Comparison of ENCODE assay signal across 23 cellular contexts in the genomic region with DNA sequence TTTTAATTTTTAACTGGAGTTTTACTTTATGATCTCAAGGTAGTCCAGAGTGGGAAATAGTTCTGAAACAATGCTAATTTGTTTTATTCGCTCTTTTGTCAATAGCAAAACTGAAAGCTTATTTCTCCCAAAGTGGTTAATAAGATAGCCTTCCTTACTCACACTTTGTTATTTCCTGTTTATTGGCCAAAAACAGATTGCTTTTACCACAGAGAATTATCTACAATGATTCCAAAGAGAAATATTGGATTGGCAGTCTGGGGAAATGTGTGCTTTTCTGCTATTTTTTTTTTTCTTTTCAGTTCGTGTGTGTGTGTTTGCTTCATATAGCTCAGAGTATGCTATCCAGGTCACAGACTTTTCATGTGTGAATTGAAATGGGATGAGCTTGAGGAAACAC.
"Had no signal": no experiment of that assay in that cellular context is flagged by ENCODE, and none has a peak within 500 bp of the region (broad histone marks: within the 10 kb centered on the region; RNA-seq: fewer than 3 reads in every experiment).

No MANE protein-coding gene starts in this region.

- H3K27me3 ChIP-seq: hepatocyte, transverse colon, vagina had no signal

- H3K79me2 ChIP-seq: hepatocyte had no signal

- H3K27me3 Mint-ChIP-seq: brain; dendritic cell treated with granulocyte-macrophage colony-stimulating factor and Interleukin-4, amounts not matched to agents 40 ng/mL and 50 ng/mL, for 4 days; effector memory CD8-positive, alpha-beta T cell had no signal

- H3K9me3 Mint-ChIP-seq: activated naive CD4-positive, alpha-beta T cell treated with anti-CD3 and anti-CD28 coated beads, Interleukin-2, amount 50 U/mL, for 72 hours; naive thymus-derived CD8-positive, alpha-beta T cell had no signal

- H3K36me3 ChIP-seq: left ventricle myocardium inferior, transverse colon, vagina had no signal

- H3K4me1 ChIP-seq: left ventricle myocardium inferior, transverse colon, vagina had no signal

- DNase-seq: activated CD4-positive, alpha-beta T cell treated with anti-CD3 and anti-CD28 coated beads for 4 hours; activated CD8-positive, alpha-beta memory T cell treated with anti-CD3 and anti-CD28 coated beads, Interleukin-2, amount 50 U/mL, for 48 hours; activated CD8-positive, alpha-beta T cell treated with anti-CD3 and anti-CD28 coated beads, Interleukin-2, amount 10 ng/mL, durations not matched to agents 7 days and 5 days; activated gamma-delta T cell; activated T-cell treated with anti-CD3 and anti-CD28 coated beads, Interleukin-2, amount 50 U/mL, for 72 hours; amniotic stem cell; effector memory CD8-positive, alpha-beta T cell; kidney; left ventricle myocardium inferior; mucosa of descending colon; naive thymus-derived CD8-positive, alpha-beta T cell; stimulated activated CD4-positive, alpha-beta T cell treated with anti-CD3 and anti-CD28 coated beads, Interleukin-15, amount 100 ng/mL, for 24 hours; stimulated activated CD4-positive, alpha-beta T cell treated with anti-CD3 and anti-CD28 coated beads, Interleukin-4, amount 100 ng/mL, for 24 hours; stimulated activated naive CD4-positive, alpha-beta T cell; substantia nigra; T-helper 2 cell; transverse colon had no signal

- H3K27ac ChIP-seq: epithelial cell of prostate, hepatocyte, left ventricle myocardium inferior, transverse colon, vagina had no signal

- H3K27ac Mint-ChIP-seq: activated CD8-positive, alpha-beta T cell treated with anti-CD3 and anti-CD28 coated beads, Interleukin-2, amount 10 ng/mL, durations not matched to agents 7 days and 5 days; activated T-cell treated with anti-CD3 and anti-CD28 coated beads, Interleukin-2, amount 50 U/mL, for 72 hours; brain; dendritic cell treated with granulocyte-macrophage colony-stimulating factor and Interleukin-4, amounts not matched to agents 40 ng/mL and 50 ng/mL, for 4 days; effector memory CD8-positive, alpha-beta T cell; naive thymus-derived CD8-positive, alpha-beta T cell had no signal

- H3K4me3 ChIP-seq: hepatocyte, left ventricle myocardium inferior, mucosa of descending colon, transverse colon, vagina had no signal

- H3K4me1 Mint-ChIP-seq: naive thymus-derived CD8-positive, alpha-beta T cell had no signal

- H3K9me3 ChIP-seq: mucosa of descending colon, transverse colon, vagina had no signal

- H2AFZ ChIP-seq: hepatocyte had no signal

- H3K4me3 Mint-ChIP-seq: activated CD8-positive, alpha-beta T cell treated with anti-CD3 and anti-CD28 coated beads, Interleukin-2, amount 10 ng/mL, durations not matched to agents 7 days and 5 days; activated T-cell treated with anti-CD3 and anti-CD28 coated beads, Interleukin-2, amount 50 U/mL, for 72 hours; brain; dendritic cell treated with granulocyte-macrophage colony-stimulating factor and Interleukin-4, amounts not matched to agents 40 ng/mL and 50 ng/mL, for 4 days; effector memory CD8-positive, alpha-beta T cell; naive thymus-derived CD8-positive, alpha-beta T cell had no signal

- H3K4me2 ChIP-seq: hepatocyte had no signal

- ATAC-seq: activated CD8-positive, alpha-beta T cell treated with anti-CD3 and anti-CD28 coated beads, Interleukin-2, amount 10 ng/mL, durations not matched to agents 7 days and 5 days; activated naive CD4-positive, alpha-beta T cell treated with anti-CD3 and anti-CD28 coated beads, Interleukin-2, amount 50 U/mL, for 72 hours; activated T-cell treated with anti-CD3 and anti-CD28 coated beads, Interleukin-2, amount 50 U/mL, for 72 hours; effector memory CD8-positive, alpha-beta T cell; mucosa of descending colon; naive thymus-derived CD8-positive, alpha-beta T cell had no signal

- H3K36me3 Mint-ChIP-seq: activated naive CD4-positive, alpha-beta T cell treated with anti-CD3 and anti-CD28 coated beads, Interleukin-2, amount 50 U/mL, for 72 hours; brain; naive thymus-derived CD8-positive, alpha-beta T cell had no signal
